ENCODE assay signal across 21 cellular contexts in genomic region chr1:168414914-168415313, GRCh38.
"Had no signal": no experiment of that assay in that cellular context is flagged by ENCODE, and none has a peak within 500 bp of the region (broad histone marks: within the 10 kb centered on the region; RNA-seq: fewer than 3 reads in every experiment).

No MANE protein-coding gene starts in this region.

- H3K4me1 ChIP-seq: SJSA1 had no signal

- H3K27me3 ChIP-seq: SJSA1 had no signal

- ATAC-seq: HepG2 had no signal

- H3K27ac ChIP-seq: KMS-11, SJSA1, SK-N-MC had no signal

- H3K4me3 ChIP-seq: SJSA1, SK-N-MC had no signal

- H3K36me3 ChIP-seq: SJSA1 had no signal

- H3K9me3 ChIP-seq: SJSA1 had no signal

- DNase-seq: IMR-90, Kasumi-1, MM.1S, NCI-H1092 treated with DMSO at 0.1 percent for 48 hours, NCI-H1436, NCI-H187, NCI-H2029, NCI-H2081 treated with DMSO at 0.1 percent for 48 hours, NCI-H2171, NCI-H226, NCI-H446, NCI-H510A, NCI-H524 treated with DMSO at 0.1 percent for 48 hours, NCI-H69, NCI-H774, RPMI8226, SIG-M5 had no signal
